1 cellular context compared by ENCODE assay signal in the genomic region with DNA sequence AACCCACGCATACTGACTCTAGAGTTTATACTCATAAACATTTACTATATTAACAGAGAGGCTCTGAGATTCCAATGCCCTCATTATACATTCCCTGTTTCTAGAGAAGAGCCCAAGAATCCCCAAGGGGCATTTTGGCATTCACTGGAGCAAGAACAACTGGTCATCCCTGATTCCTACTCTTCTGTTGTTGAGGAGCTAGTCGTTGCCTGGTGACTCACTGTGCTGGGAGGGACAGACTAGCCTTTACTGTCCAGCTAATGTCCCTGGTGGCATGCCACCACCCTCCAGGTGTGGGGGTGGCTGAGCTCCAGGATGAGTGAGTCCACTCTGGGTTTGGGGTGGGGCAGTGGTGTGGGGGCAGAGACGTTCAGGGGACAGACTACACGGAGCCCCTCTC.
TF ChIP-seq lines count a peak whose summit lies in the region.

No MANE protein-coding gene starts in this region.

TF ChIP-seq in HepG2, 621 proteins besides CTCF, POLR2A, EP300 and RAD21:
- TF ChIP-seq NONO (IDR thresholded peaks at IDR 0.05): no peak
- TF ChIP-seq NONO (CRISPR knock-in tag; conservative IDR thresholded peaks at IDR 0.05): no peak
- TF ChIP-seq, protein P1, sequence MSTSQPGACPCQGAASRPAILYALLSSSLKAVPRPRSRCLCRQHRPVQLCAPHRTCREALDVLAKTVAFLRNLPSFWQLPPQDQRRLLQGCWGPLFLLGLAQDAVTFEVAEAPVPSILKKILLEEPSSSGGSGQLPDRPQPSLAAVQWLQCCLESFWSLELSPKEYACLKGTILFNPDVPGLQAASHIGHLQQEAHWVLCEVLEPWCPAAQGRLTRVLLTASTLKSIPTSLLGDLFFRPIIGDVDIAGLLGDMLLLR (CRISPR knock-in tag; IDR thresholded peaks at IDR 0.05): no peak
- no peak for TF ChIP-seq NFKBIZ (CRISPR knock-in tag; IDR thresholded peaks at IDR 0.05)
- TF ChIP-seq FOXK1 (CRISPR knock-in tag; IDR thresholded peaks at IDR 0.05; ENCODE audit: borderline replicate concordance, low read depth): no peak
- no peak for TF ChIP-seq FOXO1 (CRISPR knock-in tag; IDR thresholded peaks at IDR 0.05)
- TF ChIP-seq ZFP36L2 (CRISPR knock-in tag; IDR thresholded peaks at IDR 0.05): no peak
- peak; percentile 14 for TF ChIP-seq XRCC5 (optimal IDR thresholded peaks at IDR 0.05; ENCODE audit: low read length)
- no peak for TF ChIP-seq ZNF768 (CRISPR knock-in tag; IDR thresholded peaks at IDR 0.05)
- no peak for TF ChIP-seq SOX6 (IDR thresholded peaks at IDR 0.05)
- 0 out of 2 replicates have a peak, but pooled peaks have one; percentile 18 for TF ChIP-seq SOX6 (CRISPR knock-in tag; IDR thresholded peaks at IDR 0.05)
- TF ChIP-seq ZNF549 (CRISPR knock-in tag; IDR thresholded peaks at IDR 0.05): no peak
- TF ChIP-seq, protein P2, sequence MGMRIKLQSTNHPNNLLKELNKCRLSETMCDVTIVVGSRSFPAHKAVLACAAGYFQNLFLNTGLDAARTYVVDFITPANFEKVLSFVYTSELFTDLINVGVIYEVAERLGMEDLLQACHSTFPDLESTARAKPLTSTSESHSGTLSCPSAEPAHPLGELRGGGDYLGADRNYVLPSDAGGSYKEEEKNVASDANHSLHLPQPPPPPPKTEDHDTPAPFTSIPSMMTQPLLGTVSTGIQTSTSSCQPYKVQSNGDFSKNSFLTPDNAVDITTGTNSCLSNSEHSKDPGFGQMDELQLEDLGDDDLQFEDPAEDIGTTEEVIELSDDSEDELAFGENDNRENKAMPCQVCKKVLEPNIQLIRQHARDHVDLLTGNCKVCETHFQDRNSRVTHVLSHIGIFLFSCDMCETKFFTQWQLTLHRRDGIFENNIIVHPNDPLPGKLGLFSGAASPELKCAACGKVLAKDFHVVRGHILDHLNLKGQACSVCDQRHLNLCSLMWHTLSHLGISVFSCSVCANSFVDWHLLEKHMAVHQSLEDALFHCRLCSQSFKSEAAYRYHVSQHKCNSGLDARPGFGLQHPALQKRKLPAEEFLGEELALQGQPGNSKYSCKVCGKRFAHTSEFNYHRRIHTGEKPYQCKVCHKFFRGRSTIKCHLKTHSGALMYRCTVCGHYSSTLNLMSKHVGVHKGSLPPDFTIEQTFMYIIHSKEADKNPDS (CRISPR knock-in tag; IDR thresholded peaks at IDR 0.05): no peak
- no peak for TF ChIP-seq SRSF4 (IDR thresholded peaks at IDR 0.05; ENCODE audit: low read depth, low read length, poor library complexity, severe bottlenecking)
- TF ChIP-seq, protein P3, sequence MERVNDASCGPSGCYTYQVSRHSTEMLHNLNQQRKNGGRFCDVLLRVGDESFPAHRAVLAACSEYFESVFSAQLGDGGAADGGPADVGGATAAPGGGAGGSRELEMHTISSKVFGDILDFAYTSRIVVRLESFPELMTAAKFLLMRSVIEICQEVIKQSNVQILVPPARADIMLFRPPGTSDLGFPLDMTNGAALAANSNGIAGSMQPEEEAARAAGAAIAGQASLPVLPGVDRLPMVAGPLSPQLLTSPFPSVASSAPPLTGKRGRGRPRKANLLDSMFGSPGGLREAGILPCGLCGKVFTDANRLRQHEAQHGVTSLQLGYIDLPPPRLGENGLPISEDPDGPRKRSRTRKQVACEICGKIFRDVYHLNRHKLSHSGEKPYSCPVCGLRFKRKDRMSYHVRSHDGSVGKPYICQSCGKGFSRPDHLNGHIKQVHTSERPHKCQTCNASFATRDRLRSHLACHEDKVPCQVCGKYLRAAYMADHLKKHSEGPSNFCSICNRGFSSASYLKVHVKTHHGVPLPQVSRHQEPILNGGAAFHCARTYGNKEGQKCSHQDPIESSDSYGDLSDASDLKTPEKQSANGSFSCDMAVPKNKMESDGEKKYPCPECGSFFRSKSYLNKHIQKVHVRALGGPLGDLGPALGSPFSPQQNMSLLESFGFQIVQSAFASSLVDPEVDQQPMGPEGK (CRISPR knock-in tag; IDR thresholded peaks at IDR 0.05): 0 out of 2 replicates have a peak, but pooled peaks have one; percentile 14
- TF ChIP-seq, protein P4, sequence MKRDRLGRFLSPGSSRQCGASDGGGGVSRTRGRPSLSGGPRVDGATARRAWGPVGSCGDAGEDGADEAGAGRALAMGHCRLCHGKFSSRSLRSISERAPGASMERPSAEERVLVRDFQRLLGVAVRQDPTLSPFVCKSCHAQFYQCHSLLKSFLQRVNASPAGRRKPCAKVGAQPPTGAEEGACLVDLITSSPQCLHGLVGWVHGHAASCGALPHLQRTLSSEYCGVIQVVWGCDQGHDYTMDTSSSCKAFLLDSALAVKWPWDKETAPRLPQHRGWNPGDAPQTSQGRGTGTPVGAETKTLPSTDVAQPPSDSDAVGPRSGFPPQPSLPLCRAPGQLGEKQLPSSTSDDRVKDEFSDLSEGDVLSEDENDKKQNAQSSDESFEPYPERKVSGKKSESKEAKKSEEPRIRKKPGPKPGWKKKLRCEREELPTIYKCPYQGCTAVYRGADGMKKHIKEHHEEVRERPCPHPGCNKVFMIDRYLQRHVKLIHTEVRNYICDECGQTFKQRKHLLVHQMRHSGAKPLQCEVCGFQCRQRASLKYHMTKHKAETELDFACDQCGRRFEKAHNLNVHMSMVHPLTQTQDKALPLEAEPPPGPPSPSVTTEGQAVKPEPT (CRISPR knock-in tag; IDR thresholded peaks at IDR 0.05; ENCODE audit: low read depth): no peak
- TF ChIP-seq FOSL2 (CRISPR knock-in tag; IDR thresholded peaks at IDR 0.05): peak; percentile 59; the same call in 1 of the 2 replicates
- TF ChIP-seq SP4 (CRISPR knock-in tag; IDR thresholded peaks at IDR 0.05): no peak
- TF ChIP-seq ZNF766 (CRISPR knock-in tag; IDR thresholded peaks at IDR 0.05; ENCODE audit: borderline replicate concordance): no peak
- TF ChIP-seq, protein P5, sequence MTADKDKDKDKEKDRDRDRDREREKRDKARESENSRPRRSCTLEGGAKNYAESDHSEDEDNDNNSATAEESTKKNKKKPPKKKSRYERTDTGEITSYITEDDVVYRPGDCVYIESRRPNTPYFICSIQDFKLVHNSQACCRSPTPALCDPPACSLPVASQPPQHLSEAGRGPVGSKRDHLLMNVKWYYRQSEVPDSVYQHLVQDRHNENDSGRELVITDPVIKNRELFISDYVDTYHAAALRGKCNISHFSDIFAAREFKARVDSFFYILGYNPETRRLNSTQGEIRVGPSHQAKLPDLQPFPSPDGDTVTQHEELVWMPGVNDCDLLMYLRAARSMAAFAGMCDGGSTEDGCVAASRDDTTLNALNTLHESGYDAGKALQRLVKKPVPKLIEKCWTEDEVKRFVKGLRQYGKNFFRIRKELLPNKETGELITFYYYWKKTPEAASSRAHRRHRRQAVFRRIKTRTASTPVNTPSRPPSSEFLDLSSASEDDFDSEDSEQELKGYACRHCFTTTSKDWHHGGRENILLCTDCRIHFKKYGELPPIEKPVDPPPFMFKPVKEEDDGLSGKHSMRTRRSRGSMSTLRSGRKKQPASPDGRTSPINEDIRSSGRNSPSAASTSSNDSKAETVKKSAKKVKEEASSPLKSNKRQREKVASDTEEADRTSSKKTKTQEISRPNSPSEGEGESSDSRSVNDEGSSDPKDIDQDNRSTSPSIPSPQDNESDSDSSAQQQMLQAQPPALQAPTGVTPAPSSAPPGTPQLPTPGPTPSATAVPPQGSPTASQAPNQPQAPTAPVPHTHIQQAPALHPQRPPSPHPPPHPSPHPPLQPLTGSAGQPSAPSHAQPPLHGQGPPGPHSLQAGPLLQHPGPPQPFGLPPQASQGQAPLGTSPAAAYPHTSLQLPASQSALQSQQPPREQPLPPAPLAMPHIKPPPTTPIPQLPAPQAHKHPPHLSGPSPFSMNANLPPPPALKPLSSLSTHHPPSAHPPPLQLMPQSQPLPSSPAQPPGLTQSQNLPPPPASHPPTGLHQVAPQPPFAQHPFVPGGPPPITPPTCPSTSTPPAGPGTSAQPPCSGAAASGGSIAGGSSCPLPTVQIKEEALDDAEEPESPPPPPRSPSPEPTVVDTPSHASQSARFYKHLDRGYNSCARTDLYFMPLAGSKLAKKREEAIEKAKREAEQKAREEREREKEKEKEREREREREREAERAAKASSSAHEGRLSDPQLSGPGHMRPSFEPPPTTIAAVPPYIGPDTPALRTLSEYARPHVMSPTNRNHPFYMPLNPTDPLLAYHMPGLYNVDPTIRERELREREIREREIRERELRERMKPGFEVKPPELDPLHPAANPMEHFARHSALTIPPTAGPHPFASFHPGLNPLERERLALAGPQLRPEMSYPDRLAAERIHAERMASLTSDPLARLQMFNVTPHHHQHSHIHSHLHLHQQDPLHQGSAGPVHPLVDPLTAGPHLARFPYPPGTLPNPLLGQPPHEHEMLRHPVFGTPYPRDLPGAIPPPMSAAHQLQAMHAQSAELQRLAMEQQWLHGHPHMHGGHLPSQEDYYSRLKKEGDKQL (CRISPR knock-in tag; IDR thresholded peaks at IDR 0.05; ENCODE audit: low read depth): no peak
- TF ChIP-seq RFX5 (IDR thresholded peaks at IDR 0.05; ENCODE audit: low read depth, low read length): peak; percentile 40; the same call in 1 of the 2 replicates
- TF ChIP-seq SIX1 (CRISPR knock-in tag; IDR thresholded peaks at IDR 0.05; ENCODE audit: borderline replicate concordance): no peak
- 0 out of 2 replicates have a peak, but pooled peaks have one; percentile 29 for TF ChIP-seq ZNF605 (CRISPR knock-in tag; IDR thresholded peaks at IDR 0.05)
- TF ChIP-seq, protein P6, sequence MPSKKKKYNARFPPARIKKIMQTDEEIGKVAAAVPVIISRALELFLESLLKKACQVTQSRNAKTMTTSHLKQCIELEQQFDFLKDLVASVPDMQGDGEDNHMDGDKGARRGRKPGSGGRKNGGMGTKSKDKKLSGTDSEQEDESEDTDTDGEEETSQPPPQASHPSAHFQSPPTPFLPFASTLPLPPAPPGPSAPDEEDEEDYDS (CRISPR knock-in tag; IDR thresholded peaks at IDR 0.05): no peak
- no peak for TF ChIP-seq GATA4 (IDR thresholded peaks at IDR 0.05; ENCODE audit: borderline replicate concordance, low read depth)
- TF ChIP-seq ZNF460 (CRISPR knock-in tag; IDR thresholded peaks at IDR 0.05; ENCODE audit: borderline replicate concordance): no peak
